In the genomic region with DNA sequence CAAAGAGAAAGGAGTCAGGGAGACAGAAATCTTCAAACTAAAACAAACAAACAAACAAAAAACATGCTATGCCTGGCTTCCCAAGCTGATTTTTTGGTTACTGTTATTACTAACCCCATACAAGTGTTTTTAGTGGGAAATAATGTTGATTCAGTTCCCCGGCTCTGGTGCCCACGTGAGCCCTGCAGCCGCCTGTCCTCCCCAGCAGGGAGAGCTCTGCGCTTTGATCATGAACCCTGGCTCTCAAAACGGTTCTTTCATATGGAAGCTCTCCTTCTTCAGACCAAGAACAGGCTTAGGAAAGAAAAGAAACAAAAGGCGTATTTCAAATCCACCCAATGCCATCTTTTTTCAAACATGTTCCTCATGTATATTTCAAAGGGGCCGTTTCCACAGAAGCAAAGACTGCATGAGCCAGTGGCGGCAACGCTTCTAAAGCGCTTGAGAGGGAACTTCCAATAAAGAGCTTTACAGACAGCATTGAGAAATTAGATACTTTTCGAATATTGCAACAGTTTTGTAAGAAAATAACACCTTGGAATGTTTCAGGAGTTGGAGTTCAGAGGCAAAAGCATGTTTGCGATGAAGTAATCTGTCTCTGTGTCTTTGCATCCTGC, we compare ENCODE assay signal across 9 cellular contexts.
A peak's percentile ranks its signal among the peaks of the same experiment; 100 is the strongest.
DNase-seq lines count a peak whose midpoint lies in the region; ATAC-seq and TF ChIP-seq lines count a peak whose summit lies in the region.
"Had no signal": no experiment of that assay in that cellular context is flagged by ENCODE, and none has a peak within 500 bp of the region (broad histone marks: within the 10 kb centered on the region; RNA-seq: fewer than 3 reads in every experiment).

No MANE protein-coding gene starts in this region.

- no TSS peak for BruUV-seq in HCT116 (replicated peaks; lab: Mats Ljungman, UMichigan)

- no peaks in the 10 kb centered on the region for H3K9me2 ChIP-seq in HCT116 (ENCODE audit: insufficient read depth)

- H3K4me2 ChIP-seq in HCT116 (ENCODE audit: low read length) = no peak overlapping the region

- peaks cover 45% of the 10 kb centered on the region for H3K27me3 Mint-ChIP-seq in activated CD8-positive, alpha-beta memory T cell treated with anti-CD3 and anti-CD28 coated beads, Interleukin-2, amount 10 ng/mL, durations not matched to agents 7 days and 5 days

- 23 to 32% (median 28%) methylated on average over 12 of the region's 12 CpGs for WGBS in ovary, 3 donors

- H3K79me2 ChIP-seq in HCT116 (ENCODE audit: insufficient read depth, low read length) = no peaks in the 10 kb centered on the region

- no peak overlapping the region for H2AFZ ChIP-seq in HCT116 (ENCODE audit: low read depth, low read length, poor library complexity, severe bottlenecking)

- H3K9me3 Mint-ChIP-seq in activated CD8-positive, alpha-beta memory T cell treated with anti-CD3 and anti-CD28 coated beads, Interleukin-2, amount 10 ng/mL, durations not matched to agents 7 days and 5 days (ENCODE audit: low read depth) = no peaks in the 10 kb centered on the region

- H3K4me1 ChIP-seq in HCT116 (ENCODE audit: control insufficient read depth in 1 of 2, insufficient read depth in 2 of 2, low read length in 2 of 2) = peaks cover 6 to 7% of the 10 kb centered on the region in 2 experiments
- peaks cover 2% of the 10 kb centered on the region for H3K4me1 ChIP-seq in ovary (ENCODE audit: insufficient read depth)

- H3K27ac ChIP-seq in HCT116 (ENCODE audit: low read depth, low read length) (no peak overlapping the region), WERI-Rb-1 (peak overlapping the region; percentile 52), ovary (no peak overlapping the region)

- TF ChIP-seq EP300 in ovary (IDR thresholded peaks at IDR 0.05) = no peak

- H3K4me3 ChIP-seq in HCT116 (replicated peaks in 1 of 2; ENCODE audit: low read depth in 1 of 2, low read length in 2 of 2) (no peak overlapping the region), WERI-Rb-1 (ENCODE audit: low read depth, low read length) (no peak overlapping the region), ovary (no peak overlapping the region)

- POLR2A ChIA-PET in HCT116 (lab: Charles Lee) = no interaction called here

- H3K27me3 ChIP-seq in HCT116 (ENCODE audit: insufficient read depth, low read length) (peaks cover 21% of the 10 kb centered on the region), WERI-Rb-1 (ENCODE audit: insufficient read depth, low read depth, severe bottlenecking) (no peaks in the 10 kb centered on the region), ovary (no peaks in the 10 kb centered on the region)

- H3K36me3 ChIP-seq in HCT116 (ENCODE audit: control insufficient read depth in 1 of 2, insufficient read depth in 2 of 2, low read length in 2 of 2) = no peaks in the 10 kb centered on the region
- H3K36me3 ChIP-seq in WERI-Rb-1 = no peaks in the 10 kb centered on the region
- H3K36me3 ChIP-seq in ovary = no peaks in the 10 kb centered on the region

- no peaks in the 10 kb centered on the region for H4K20me1 ChIP-seq in HCT116 (ENCODE audit: insufficient read depth)

- RAD21 ChIA-PET in HCT116 (lab: Charles Lee; ENCODE audit: low non-redundant PET in 1 of 2, low total read pairs in 2 of 2, uncharacterized antibody in 2 of 2, unreplicated experiment in 2 of 2) = no interaction called here

- DNase-seq in activated CD8-positive, alpha-beta memory T cell treated with anti-CD3 and anti-CD28 coated beads, Interleukin-2, amount 10 ng/mL, durations not matched to agents 7 days and 5 days = peak; percentile 55
- no peak for DNase-seq in activated CD8-positive, alpha-beta memory T cell treated with anti-CD3 and anti-CD28 coated beads, Interleukin-2, amount 50 U/mL, for 48 hours
- DNase-seq in HCT116 (ENCODE audit: low read depth, low spot score) = peak; percentile 26
- peak; percentile 83 to 87 for DNase-seq in NCI-H2081 (lab: John Stamatoyannopoulos, UW)
- peak; percentile 82 for DNase-seq in WERI-Rb-1
- DNase-seq in foreskin melanocyte = peak; percentile 41
- peak; percentile 40 to 65 (median 48) for DNase-seq in ovary
- DNase-seq in NCI-H146 (lab: John Stamatoyannopoulos, UW) = no peak

- peaks cover 25% of the 10 kb centered on the region for H3K4me1 Mint-ChIP-seq in activated CD8-positive, alpha-beta memory T cell treated with anti-CD3 and anti-CD28 coated beads, Interleukin-2, amount 10 ng/mL, durations not matched to agents 7 days and 5 days

- H3K9me3 ChIP-seq in HCT116 (ENCODE audit: control insufficient read depth in 1 of 2, insufficient read depth in 1 of 2, low read depth in 1 of 2, low read length in 2 of 2) (no peaks in the 10 kb centered on the region), WERI-Rb-1 (ENCODE audit: severe bottlenecking) (no peaks in the 10 kb centered on the region), ovary (no peaks in the 10 kb centered on the region)

- peak; percentile 48 to 74 (median 72); a peak in 5 of 6 replicates for TF ChIP-seq CTCF in HCT116 (IDR thresholded peaks at IDR 0.05 in 2 of 3, conservative IDR thresholded peaks at IDR 0.05 in 1 of 3; ENCODE audit: borderline replicate concordance in 1 of 3, insufficient read depth in 1 of 3, low read depth in 2 of 3, low read length in 2 of 3)
- peak; percentile 96 for TF ChIP-seq CTCF in WERI-Rb-1 (IDR thresholded peaks at IDR 0.05; ENCODE audit: low read depth, low read length)
- TF ChIP-seq CTCF in ovary (IDR thresholded peaks at IDR 0.05) = no peak

- no peak for TF ChIP-seq POLR2A in HCT116 (IDR thresholded peaks at IDR 0.05; ENCODE audit: borderline replicate concordance, extremely low read depth, insufficient read depth, insufficient read length)
- TF ChIP-seq POLR2A in ovary (IDR thresholded peaks at IDR 0.05) = no peak

- intact Hi-C loops in HCT116 (cut with micrococcal nuclease) (loop anchor here (2.0 to 10.0 kb wide), 2 partner anchors 384 to 798 kb away; no protein-coding TSS in a partner anchor), ovary (cut with DNase I) (loop anchor here in 2 of 4 donors (10.0 kb wide), 3 partner anchors 388 to 1248 kb away; no protein-coding TSS in a partner anchor)

- H3K4me3 Mint-ChIP-seq in activated CD8-positive, alpha-beta memory T cell treated with anti-CD3 and anti-CD28 coated beads, Interleukin-2, amount 10 ng/mL, durations not matched to agents 7 days and 5 days = no peak overlapping the region
- H3K4me3 Mint-ChIP-seq: activated naive CD8-positive, alpha-beta T cell had no signal

- H3K9ac ChIP-seq in HCT116 (ENCODE audit: low read length) = no peak overlapping the region

- peak; percentile 25 for ATAC-seq in activated CD8-positive, alpha-beta memory T cell treated with anti-CD3 and anti-CD28 coated beads, Interleukin-2, amount 10 ng/mL, durations not matched to agents 7 days and 5 days
- ATAC-seq in HCT116 = peak; percentile 56

- no peak overlapping the region for H3K27ac Mint-ChIP-seq in activated CD8-positive, alpha-beta memory T cell treated with anti-CD3 and anti-CD28 coated beads, Interleukin-2, amount 10 ng/mL, durations not matched to agents 7 days and 5 days
- H3K27ac Mint-ChIP-seq: activated naive CD8-positive, alpha-beta T cell had no signal

- H3K36me3 Mint-ChIP-seq in activated CD8-positive, alpha-beta memory T cell treated with anti-CD3 and anti-CD28 coated beads, Interleukin-2, amount 10 ng/mL, durations not matched to agents 7 days and 5 days = no peaks in the 10 kb centered on the region
- H3K36me3 Mint-ChIP-seq: activated naive CD8-positive, alpha-beta T cell had no signal

- CTCF ChIA-PET in activated CD8-positive, alpha-beta memory T cell treated with anti-CD3 and anti-CD28 coated beads, Interleukin-2, amount 10 ng/mL, durations not matched to agents 7 days and 5 days (lab: Charles Lee) = interaction anchor here (0.9 to 2.2 kb wide), 5 partner anchors 9 to 1132 kb away, joined by 3 to 8 read pairs (median 3); no protein-coding TSS in a partner anchor
- CTCF ChIA-PET in HCT116 (lab: Charles Lee) = interaction anchor here (0.6 to 1.3 kb wide), 4 partner anchors 13 to 1248 kb away, joined by 3 to 13 read pairs (median 4); no protein-coding TSS in a partner anchor

- TF ChIP-seq RAD21 in HCT116 (IDR thresholded peaks at IDR 0.05; ENCODE audit: low read depth) = peak; percentile 80

TF ChIP-seq in HCT116, 20 proteins besides CTCF, POLR2A, EP300 and RAD21:
- TF ChIP-seq SP1 (IDR thresholded peaks at IDR 0.05; ENCODE audit: low read depth) (no peak), ELF1 (IDR thresholded peaks at IDR 0.05; ENCODE audit: borderline replicate concordance, low read depth) (no peak), FOSL1 (IDR thresholded peaks at IDR 0.05; ENCODE audit: low read depth) (no peak), ZNF274 (IDR thresholded peaks at IDR 0.05; ENCODE audit: low read depth, low read length) (no peak), POLR2AphosphoS5 (IDR thresholded peaks at IDR 0.05; ENCODE audit: low read depth, low read length) (no peak), YY1 (IDR thresholded peaks at IDR 0.05; ENCODE audit: extremely low read depth, insufficient replicate concordance, low read depth, low read length) (no peak)
- TF ChIP-seq, protein P1, sequence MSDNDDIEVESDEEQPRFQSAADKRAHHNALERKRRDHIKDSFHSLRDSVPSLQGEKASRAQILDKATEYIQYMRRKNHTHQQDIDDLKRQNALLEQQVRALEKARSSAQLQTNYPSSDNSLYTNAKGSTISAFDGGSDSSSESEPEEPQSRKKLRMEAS (IDR thresholded peaks at IDR 0.05) = no peak
- TF ChIP-seq, protein P2, sequence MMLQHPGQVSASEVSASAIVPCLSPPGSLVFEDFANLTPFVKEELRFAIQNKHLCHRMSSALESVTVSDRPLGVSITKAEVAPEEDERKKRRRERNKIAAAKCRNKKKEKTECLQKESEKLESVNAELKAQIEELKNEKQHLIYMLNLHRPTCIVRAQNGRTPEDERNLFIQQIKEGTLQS (IDR thresholded peaks at IDR 0.05) = no peak

Comparison
In these comparisons a context has a peak if more than half of its experiments do, and no peak if none do; other contexts are left out.
1. DNase-seq: peak in activated CD8-positive, alpha-beta memory T cell treated with anti-CD3 and anti-CD28 coated beads, Interleukin-2, amount 10 ng/mL, durations not matched to agents 7 days and 5 days (single experiment), HCT116 (single experiment), NCI-H2081 (2 of 2), WERI-Rb-1 (single experiment), foreskin melanocyte (single experiment) and ovary (5 of 5); none in activated CD8-positive, alpha-beta memory T cell treated with anti-CD3 and anti-CD28 coated beads, Interleukin-2, amount 50 U/mL, for 48 hours (single experiment) and NCI-H146 (single experiment).
2. CTCF ChIP-seq: peak in HCT116 (3 of 3) and WERI-Rb-1 (single experiment); none in ovary (0 of 3).